In the genomic region with DNA sequence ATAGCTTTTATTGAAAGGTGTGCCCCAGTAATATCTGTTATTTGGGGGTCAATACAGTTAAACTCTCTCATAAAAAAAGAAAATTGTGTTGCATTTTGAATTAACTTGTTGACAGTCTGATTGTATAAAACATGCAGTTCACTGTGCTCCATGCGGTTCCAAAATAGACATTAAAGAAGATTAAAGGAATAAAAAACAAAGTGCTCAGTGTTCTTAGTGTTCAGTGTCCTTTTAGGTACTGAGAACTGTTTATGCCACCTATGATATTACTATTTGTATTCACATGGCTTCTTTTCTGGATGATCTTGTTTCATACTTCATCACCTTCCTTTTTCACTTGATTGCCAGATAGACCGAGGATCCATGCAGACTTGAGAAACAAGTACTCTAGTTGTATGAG, we compare ENCODE assay signal across 28 cellular contexts. TPM values are rescaled to one million over a fixed set of nuclear protein-coding genes. Genes with fewer than 3 reads are reported as not detected.
"Had no signal": no experiment of that assay in that cellular context is flagged by ENCODE, and none has a peak within 500 bp of the region (broad histone marks: within the 10 kb centered on the region; RNA-seq: fewer than 3 reads in every experiment).

No MANE protein-coding gene starts in this region.

- H3K36me3 ChIP-seq: colonic mucosa, esophagus muscularis mucosa, esophagus squamous epithelium, gastrocnemius medialis, gastroesophageal sphincter, heart left ventricle, heart right ventricle had no signal

- H3K27me3 ChIP-seq: colonic mucosa, dorsolateral prefrontal cortex, esophagus muscularis mucosa, esophagus squamous epithelium, gastrocnemius medialis, gastroesophageal sphincter, heart left ventricle, heart right ventricle, hepatocyte had no signal

- H3K4me2 ChIP-seq: hepatocyte had no signal

- ATAC-seq: effector memory CD8-positive, alpha-beta T cell; esophagus mucosa; foreskin keratinocyte; gastrocnemius medialis; gastroesophageal sphincter had no signal

- DNase-seq: colonic mucosa; cortex of kidney; dermis blood vessel endothelial cell; dorsolateral prefrontal cortex; effector CD4-positive, alpha-beta T cell; effector CD8-positive, alpha-beta T cell; effector memory CD4-positive, alpha-beta T cell; effector memory CD8-positive, alpha-beta T cell; endodermal cell; erythroblast; esophagus squamous epithelium; foreskin fibroblast; foreskin keratinocyte; foreskin melanocyte; gastrocnemius medialis; glutamatergic neuron; head of caudate nucleus; heart left ventricle; heart right ventricle had no signal

- H3K4me3 ChIP-seq: colonic mucosa, coronary artery, dorsolateral prefrontal cortex, esophagus muscularis mucosa, esophagus squamous epithelium, gastrocnemius medialis, gastroesophageal sphincter, heart left ventricle, heart right ventricle, hepatocyte had no signal

- H3K9me3 ChIP-seq: colonic mucosa, esophagus muscularis mucosa, esophagus squamous epithelium, gastrocnemius medialis, gastroesophageal sphincter had no signal

- H3K79me2 ChIP-seq: hepatocyte had no signal

- FAIRE-seq: endometrium, endothelial cell of umbilical vein, frontal cortex had no signal

- H3K27ac ChIP-seq: colonic mucosa, coronary artery, dorsolateral prefrontal cortex, epithelial cell of prostate, esophagus muscularis mucosa, esophagus squamous epithelium, foreskin keratinocyte, gastrocnemius medialis, gastroesophageal sphincter, heart left ventricle, heart right ventricle, hepatocyte had no signal

- H3K4me1 ChIP-seq: colonic mucosa, esophagus muscularis mucosa, esophagus squamous epithelium, gastrocnemius medialis, gastroesophageal sphincter, heart left ventricle, heart right ventricle had no signal

- H2AFZ ChIP-seq: hepatocyte had no signal

RNA-seq across cellular contexts. Expression of a gene that starts 15.3 kb away (rescaled TPM):
- polyA plus RNA-seq: foreskin keratinocyte had no signal
